16 cellular contexts compared by ENCODE assay signal in genomic region chr2:52034706-52035105, GRCh38.
DNase-seq lines count a peak whose midpoint lies in the region; ATAC-seq and TF ChIP-seq lines count a peak whose summit lies in the region.
"Had no signal": no experiment of that assay in that cellular context is flagged by ENCODE, and none has a peak within 500 bp of the region (broad histone marks: within the 10 kb centered on the region; RNA-seq: fewer than 3 reads in every experiment).

No MANE protein-coding gene starts in this region.

- ATAC-seq in HG03571 (IDR thresholded peaks at IDR 0.05; ENCODE audit: unreplicated experiment): no peak
- ATAC-seq: gastroesophageal sphincter had no signal

- H3K9me3 Mint-ChIP-seq in HFFc6: no peaks in the 10 kb centered on the region; the same call in none of the 2 replicates

- H3K9ac ChIP-seq in GM23248: no peak overlapping the region

- no peak overlapping the region for H3K4me3 ChIP-seq in GM23248
- no peak overlapping the region for H3K4me3 ChIP-seq in fibroblast of pulmonary artery (replicated peaks; ENCODE audit: low read depth, low read length)
- H3K4me3 ChIP-seq: gastroesophageal sphincter had no signal

- no peaks in the 10 kb centered on the region for H3K79me2 ChIP-seq in GM23248 (ENCODE audit: insufficient read depth)

- peak; percentile 27; the same call in 1 of the 2 replicates for TF ChIP-seq CTCF in HFFc6 (IDR thresholded peaks at IDR 0.05)
- TF ChIP-seq CTCF in fibroblast of pulmonary artery (IDR thresholded peaks at IDR 0.05; ENCODE audit: low read length, missing control alignments): peak; percentile 19

- H3K27ac Mint-ChIP-seq in HFFc6: no peak overlapping the region

- no peaks in the 10 kb centered on the region for H3K27me3 Mint-ChIP-seq in HFFc6 (ENCODE audit: insufficient read depth)

- no peak overlapping the region for H2AFZ ChIP-seq in GM23248

- H3K36me3 Mint-ChIP-seq in HFFc6 (ENCODE audit: low read depth): no peaks in the 10 kb centered on the region

- WGBS in GM23248 (ENCODE audit: low coverage in 1 of 2, low lambda C conversion rate in 2 of 2, missing lambda C conversion rate in 2 of 2), 2 experiments: 37 to 48% methylated on average over 2 of the region's 2 CpGs

- no peaks in the 10 kb centered on the region for H3K9me2 ChIP-seq in GM23248 (ENCODE audit: insufficient read depth)

- no peaks in the 10 kb centered on the region for H4K20me1 ChIP-seq in GM23248 (ENCODE audit: insufficient read depth)

- no peaks in the 10 kb centered on the region for H3F3A ChIP-seq in GM23248 (ENCODE audit: insufficient read depth)

- H3K9me3 ChIP-seq in GM23248 (ENCODE audit: low read depth): no peaks in the 10 kb centered on the region
- H3K9me3 ChIP-seq: gastroesophageal sphincter had no signal

- H3K27ac ChIP-seq in GM23248: no peak overlapping the region
- H3K27ac ChIP-seq: gastroesophageal sphincter had no signal

- in situ Hi-C loops in GM23248 (cut with MboI): no loop called here

- H3K4me2 ChIP-seq in GM23248 (ENCODE audit: unreplicated experiment): no peak overlapping the region

- H3K4me3 Mint-ChIP-seq in HFFc6: no peak overlapping the region

- peaks cover 5% of the 10 kb centered on the region; the same call in 1 of the 2 replicates for H3K4me1 Mint-ChIP-seq in HFFc6 (ENCODE audit: low read depth)

- H3K27me3 ChIP-seq in GM23248 (replicated peaks; ENCODE audit: insufficient read depth): no peaks in the 10 kb centered on the region
- H3K27me3 ChIP-seq: gastroesophageal sphincter had no signal

- 0 out of 2 replicates have a peak, but pooled peaks cover 5% of the 10 kb centered on the region for H3K4me1 ChIP-seq in GM23248 (ENCODE audit: insufficient read depth)
- H3K4me1 ChIP-seq: gastroesophageal sphincter had no signal

- DNase-seq in GM23248 (peak; percentile 14), HFFc6 (no peak), OCI-M1 (lab: John Stamatoyannopoulos, UW) (peak; percentile 23), fibroblast of pulmonary artery (ENCODE audit: low read depth) (peak; percentile 12), cerebellum (ENCODE audit: low spot score) (no peak), NCI-H187 treated with DMSO at 0.1 percent for 48 hours (lab: John Stamatoyannopoulos, UW) (no peak), T-helper 2 cell (no peak)
- DNase-seq: activated CD4-positive, alpha-beta T cell treated with anti-CD3 and anti-CD28 coated beads, Interleukin-2, amount 50 U/mL, for 4 hours; AML-193; aorta; COR-L47; NCI-H1417 treated with DMSO at 0.1 percent for 48 hours; stimulated activated CD4-positive, alpha-beta T cell treated with anti-CD3 and anti-CD28 coated beads, Interleukin-12 subunit alpha, Interleukin-12 subunit beta, amount 100 ng/mL, for 4 hours; SW 1271 had no signal

- H3K36me3 ChIP-seq in GM23248 (ENCODE audit: low read depth): no peaks in the 10 kb centered on the region
- H3K36me3 ChIP-seq: gastroesophageal sphincter had no signal

Comparison
In these comparisons a context has a peak if more than half of its experiments do, and no peak if none do; other contexts are left out.
1. DNase-seq: peak in GM23248 (single experiment), OCI-M1 (single experiment) and fibroblast of pulmonary artery (single experiment); none in HFFc6 (single experiment), cerebellum (single experiment), NCI-H187 treated with DMSO at 0.1 percent for 48 hours (single experiment) and T-helper 2 cell (0 of 5).